In genomic region chr19:15508035-15508710, GRCh38 we compare ENCODE assay signal across 2 cellular contexts.
TF ChIP-seq lines count a peak whose summit lies in the region.

Gene CYP4F22 (plus strand): TSS chr19:15508525. CDS start chr19:15525337, 16,812 bp downstream.

TF ChIP-seq in SK-N-SH, 30 proteins besides CTCF, POLR2A, EP300 and RAD21 (continued from another document):
- TF ChIP-seq IRF3 (IDR thresholded peaks at IDR 0.05; ENCODE audit: low read depth, low read length) (no peak), RXRA (IDR thresholded peaks at IDR 0.05; ENCODE audit: borderline replicate concordance, low read depth) (no peak), FOXJ3 (CRISPR knock-in tag; IDR thresholded peaks at IDR 0.05) (no peak), MEF2A (IDR thresholded peaks at IDR 0.05; ENCODE audit: borderline replicate concordance, low read depth) (no peak), FOXM1 (IDR thresholded peaks at IDR 0.05; ENCODE audit: low read depth) (no peak), USF1 (IDR thresholded peaks at IDR 0.05; ENCODE audit: borderline replicate concordance, low read depth) (no peak), NFIC (IDR thresholded peaks at IDR 0.05; ENCODE audit: borderline replicate concordance) (no peak)
- TF ChIP-seq, protein P1, sequence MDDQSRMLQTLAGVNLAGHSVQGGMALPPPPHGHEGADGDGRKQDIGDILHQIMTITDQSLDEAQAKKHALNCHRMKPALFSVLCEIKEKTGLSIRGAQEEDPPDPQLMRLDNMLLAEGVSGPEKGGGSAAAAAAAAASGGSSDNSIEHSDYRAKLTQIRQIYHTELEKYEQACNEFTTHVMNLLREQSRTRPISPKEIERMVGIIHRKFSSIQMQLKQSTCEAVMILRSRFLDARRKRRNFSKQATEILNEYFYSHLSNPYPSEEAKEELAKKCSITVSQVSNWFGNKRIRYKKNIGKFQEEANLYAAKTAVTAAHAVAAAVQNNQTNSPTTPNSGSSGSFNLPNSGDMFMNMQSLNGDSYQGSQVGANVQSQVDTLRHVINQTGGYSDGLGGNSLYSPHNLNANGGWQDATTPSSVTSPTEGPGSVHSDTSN (IDR thresholded peaks at IDR 0.05): no peak
- TF ChIP-seq, protein P2, sequence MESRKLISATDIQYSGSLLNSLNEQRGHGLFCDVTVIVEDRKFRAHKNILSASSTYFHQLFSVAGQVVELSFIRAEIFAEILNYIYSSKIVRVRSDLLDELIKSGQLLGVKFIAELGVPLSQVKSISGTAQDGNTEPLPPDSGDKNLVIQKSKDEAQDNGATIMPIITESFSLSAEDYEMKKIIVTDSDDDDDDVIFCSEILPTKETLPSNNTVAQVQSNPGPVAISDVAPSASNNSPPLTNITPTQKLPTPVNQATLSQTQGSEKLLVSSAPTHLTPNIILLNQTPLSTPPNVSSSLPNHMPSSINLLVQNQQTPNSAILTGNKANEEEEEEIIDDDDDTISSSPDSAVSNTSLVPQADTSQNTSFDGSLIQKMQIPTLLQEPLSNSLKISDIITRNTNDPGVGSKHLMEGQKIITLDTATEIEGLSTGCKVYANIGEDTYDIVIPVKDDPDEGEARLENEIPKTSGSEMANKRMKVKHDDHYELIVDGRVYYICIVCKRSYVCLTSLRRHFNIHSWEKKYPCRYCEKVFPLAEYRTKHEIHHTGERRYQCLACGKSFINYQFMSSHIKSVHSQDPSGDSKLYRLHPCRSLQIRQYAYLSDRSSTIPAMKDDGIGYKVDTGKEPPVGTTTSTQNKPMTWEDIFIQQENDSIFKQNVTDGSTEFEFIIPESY (IDR thresholded peaks at IDR 0.05; ENCODE audit: borderline replicate concordance, low read depth): no peak

TF ChIP-seq in SK-N-SH treated with all-trans-retinoic acid at 6 μM for 48 hours, 23 proteins besides CTCF, POLR2A, EP300 and RAD21 (continued from another document):
- TF ChIP-seq, protein P3, sequence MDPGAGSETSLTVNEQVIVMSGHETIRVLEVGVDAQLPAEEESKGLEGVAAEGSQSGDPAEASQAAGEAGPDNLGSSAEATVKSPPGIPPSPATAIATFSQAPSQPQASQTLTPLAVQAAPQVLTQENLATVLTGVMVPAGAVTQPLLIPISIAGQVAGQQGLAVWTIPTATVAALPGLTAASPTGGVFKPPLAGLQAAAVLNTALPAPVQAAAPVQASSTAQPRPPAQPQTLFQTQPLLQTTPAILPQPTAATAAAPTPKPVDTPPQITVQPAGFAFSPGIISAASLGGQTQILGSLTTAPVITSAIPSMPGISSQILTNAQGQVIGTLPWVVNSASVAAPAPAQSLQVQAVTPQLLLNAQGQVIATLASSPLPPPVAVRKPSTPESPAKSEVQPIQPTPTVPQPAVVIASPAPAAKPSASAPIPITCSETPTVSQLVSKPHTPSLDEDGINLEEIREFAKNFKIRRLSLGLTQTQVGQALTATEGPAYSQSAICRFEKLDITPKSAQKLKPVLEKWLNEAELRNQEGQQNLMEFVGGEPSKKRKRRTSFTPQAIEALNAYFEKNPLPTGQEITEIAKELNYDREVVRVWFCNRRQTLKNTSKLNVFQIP (CRISPR knock-in tag; IDR thresholded peaks at IDR 0.05; ENCODE audit: borderline replicate concordance, low read depth): no peak
- TF ChIP-seq ZNF70 (CRISPR knock-in tag; IDR thresholded peaks at IDR 0.05): no peak
- TF ChIP-seq TOX (CRISPR knock-in tag; IDR thresholded peaks at IDR 0.05; ENCODE audit: borderline replicate concordance): no peak
- no peak for TF ChIP-seq ZC3H10 (CRISPR knock-in tag; IDR thresholded peaks at IDR 0.05)
- no peak for TF ChIP-seq BACH2 (CRISPR knock-in tag; IDR thresholded peaks at IDR 0.05; ENCODE audit: borderline replicate concordance)
- no peak for TF ChIP-seq PATZ1 (CRISPR knock-in tag; IDR thresholded peaks at IDR 0.05; ENCODE audit: borderline replicate concordance)
- no peak for TF ChIP-seq SNAI2 (CRISPR knock-in tag; IDR thresholded peaks at IDR 0.05)
- TF ChIP-seq RARB (CRISPR knock-in tag; IDR thresholded peaks at IDR 0.05): no peak
- no peak for TF ChIP-seq TCF4 (CRISPR knock-in tag; IDR thresholded peaks at IDR 0.05; ENCODE audit: borderline replicate concordance)
- TF ChIP-seq ESRRG (CRISPR knock-in tag; IDR thresholded peaks at IDR 0.05): no peak
- TF ChIP-seq CSRNP3 (CRISPR knock-in tag; IDR thresholded peaks at IDR 0.05): no peak
- no peak for TF ChIP-seq ZNF565 (CRISPR knock-in tag; conservative IDR thresholded peaks at IDR 0.05; ENCODE audit: low read depth)
TF ChIP-seq in SK-N-SH treated with all-trans-retinoic acid at 6 μM for 48 hours: peak in this region for 0.
